In the genomic region with DNA sequence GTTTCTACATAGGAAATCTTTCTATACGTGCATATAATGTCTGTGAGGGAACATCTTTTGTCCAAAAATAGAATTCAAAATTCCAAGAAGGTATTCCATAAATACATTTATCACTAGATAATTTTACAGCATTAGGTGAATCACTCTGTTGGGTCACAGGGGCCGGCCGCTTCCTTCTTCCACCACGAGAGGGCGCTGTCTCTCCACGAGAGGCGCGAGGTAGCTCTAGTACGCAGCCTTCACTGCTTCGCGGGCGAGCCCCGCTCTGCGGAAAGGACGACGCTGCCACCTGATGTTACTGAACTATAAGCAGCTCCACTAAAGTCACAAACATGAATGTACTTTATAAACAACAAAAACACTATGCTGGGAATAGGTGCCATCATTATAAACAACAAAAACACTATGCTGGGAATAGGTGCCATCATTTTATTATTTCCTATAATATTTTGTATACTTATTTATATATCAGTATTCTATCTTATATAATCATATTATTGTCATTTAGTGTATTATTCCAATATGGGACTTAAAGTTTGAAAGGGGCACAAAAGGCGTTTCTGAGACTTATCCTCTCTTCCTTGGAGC, we compare ENCODE assay signal across 8 cellular contexts.
DNase-seq lines count a peak whose midpoint lies in the region; FAIRE-seq and TF ChIP-seq lines count a peak whose summit lies in the region.

No MANE protein-coding gene starts in this region.

- CTCF ChIA-PET in activated CD4-positive, alpha-beta memory T cell treated with anti-CD3 and anti-CD28 coated beads, Interleukin-2, amount 10 ng/mL, durations not matched to agents 7 days and 5 days (lab: Charles Lee) = interaction anchor here (0.6 to 1.9 kb wide), 17 partner anchors 9 to 1688 kb away, joined by 3 to 12 read pairs (median 4); no protein-coding TSS in a partner anchor

- intact Hi-C loops in dorsolateral prefrontal cortex (cut with DNase I) = loop anchor here in 1 of 2 donors (2.0 to 5.0 kb wide), 2 partner anchors 58 to 704 kb away; no protein-coding TSS in a partner anchor

- H3K9me3 Mint-ChIP-seq in activated CD4-positive, alpha-beta memory T cell treated with anti-CD3 and anti-CD28 coated beads, Interleukin-2, amount 10 ng/mL, durations not matched to agents 7 days and 5 days = no peaks in the 10 kb centered on the region

- no peak overlapping the region for H3K4me3 Mint-ChIP-seq in activated CD4-positive, alpha-beta memory T cell treated with anti-CD3 and anti-CD28 coated beads, Interleukin-2, amount 10 ng/mL, durations not matched to agents 7 days and 5 days

- no peaks in the 10 kb centered on the region for H3K27me3 Mint-ChIP-seq in activated CD4-positive, alpha-beta memory T cell treated with anti-CD3 and anti-CD28 coated beads, Interleukin-2, amount 10 ng/mL, durations not matched to agents 7 days and 5 days

- no peak overlapping the region for H3K4me3 ChIP-seq in dorsolateral prefrontal cortex

- H3K27ac Mint-ChIP-seq in activated CD4-positive, alpha-beta memory T cell treated with anti-CD3 and anti-CD28 coated beads, Interleukin-2, amount 10 ng/mL, durations not matched to agents 7 days and 5 days = no peak overlapping the region

- peak; percentile 93 to 100 (median 99) for TF ChIP-seq CTCF in dorsolateral prefrontal cortex (IDR thresholded peaks at IDR 0.05 in 54 of 56, conservative IDR thresholded peaks at IDR 0.05 in 2 of 56; ENCODE audit: low read depth in 1 of 56, partially characterized antibody in 56 of 56)

- no peak overlapping the region for H3K27ac ChIP-seq in dorsolateral prefrontal cortex

- H3K4me1 Mint-ChIP-seq in activated CD4-positive, alpha-beta memory T cell treated with anti-CD3 and anti-CD28 coated beads, Interleukin-2, amount 10 ng/mL, durations not matched to agents 7 days and 5 days = peaks cover 2% of the 10 kb centered on the region

- H3K27me3 ChIP-seq in dorsolateral prefrontal cortex = no peaks in the 10 kb centered on the region

- peak; percentile 87 for FAIRE-seq in GM18507 (lab: Jason Lieb, UNC)

- no peaks in the 10 kb centered on the region for H3K36me3 Mint-ChIP-seq in activated CD4-positive, alpha-beta memory T cell treated with anti-CD3 and anti-CD28 coated beads, Interleukin-2, amount 10 ng/mL, durations not matched to agents 7 days and 5 days (ENCODE audit: low read depth)

- POLR2A ChIA-PET in activated CD4-positive, alpha-beta memory T cell treated with anti-CD3 and anti-CD28 coated beads, Interleukin-2, amount 10 ng/mL, durations not matched to agents 7 days and 5 days (lab: Charles Lee) = no interaction called here

- DNase-seq in A172 (ENCODE audit: low spot score) (peak; percentile 77), GM18507 (ENCODE audit: extremely low spot score, insufficient read length, low read depth) (peak; percentile 58), HPDE6-E6E7 (ENCODE audit: extremely low spot score) (peak; percentile 75), NCI-H82 (lab: John Stamatoyannopoulos, UW) (peak; percentile 86), dorsolateral prefrontal cortex (peak; percentile 78 to 93 (median 90)), lung microvascular endothelial cell (ENCODE audit: low read depth in 2 of 2) (peak; percentile 80 to 82)
- peak; percentile 80 for DNase-seq in activated CD4-positive, alpha-beta memory T cell treated with anti-CD3 and anti-CD28 coated beads, Interleukin-2, amount 10 ng/mL, durations not matched to agents 7 days and 5 days
- peak; percentile 53 for DNase-seq in stimulated activated CD8-positive, alpha-beta memory T cell treated with anti-CD3 and anti-CD28 coated beads, Interleukin-12 subunit alpha, Interleukin-12 subunit beta, amount 100 ng/mL, for 24 hours (ENCODE audit: extremely low read depth)
